ENCODE assay signal across 1 cellular context in the genomic region with DNA sequence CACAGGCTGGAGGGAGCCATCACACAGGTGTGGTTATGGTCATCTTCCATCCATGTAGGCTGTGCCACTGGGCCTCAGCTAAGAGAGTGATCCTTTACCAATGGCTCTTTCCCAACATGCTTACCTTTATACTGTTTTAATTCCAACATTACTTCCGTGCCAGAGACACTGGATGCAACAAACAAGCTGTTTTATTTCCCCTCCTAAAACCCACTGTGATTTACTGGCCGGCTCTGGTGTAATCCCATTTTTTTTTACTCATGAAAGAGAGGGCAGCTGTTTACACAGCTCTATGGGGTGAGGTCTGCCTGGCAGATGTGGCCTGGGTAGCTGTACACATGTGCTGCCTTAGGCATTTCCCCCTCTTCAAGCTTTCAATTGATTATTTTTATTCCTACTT.
TF ChIP-seq lines count a peak whose summit lies in the region.

No MANE protein-coding gene starts in this region.

TF ChIP-seq in HCT116, 20 proteins besides CTCF, POLR2A, EP300 and RAD21 (continued from another document):
- no peak for TF ChIP-seq TCF7L2 (IDR thresholded peaks at IDR 0.05; ENCODE audit: borderline replicate concordance, extremely low read depth, insufficient read depth, insufficient read length)
- TF ChIP-seq CBX3 (IDR thresholded peaks at IDR 0.05; ENCODE audit: low read depth): no peak
- no peak for TF ChIP-seq FOSL1 (IDR thresholded peaks at IDR 0.05; ENCODE audit: low read depth)
- no peak for TF ChIP-seq ELF1 (IDR thresholded peaks at IDR 0.05; ENCODE audit: borderline replicate concordance, low read depth)
- no peak for TF ChIP-seq EZH2 (IDR thresholded peaks at IDR 0.05)
- no peak for TF ChIP-seq ZBTB33 (IDR thresholded peaks at IDR 0.05; ENCODE audit: extremely low read depth, insufficient replicate concordance, low read length)
